In the genomic region with DNA sequence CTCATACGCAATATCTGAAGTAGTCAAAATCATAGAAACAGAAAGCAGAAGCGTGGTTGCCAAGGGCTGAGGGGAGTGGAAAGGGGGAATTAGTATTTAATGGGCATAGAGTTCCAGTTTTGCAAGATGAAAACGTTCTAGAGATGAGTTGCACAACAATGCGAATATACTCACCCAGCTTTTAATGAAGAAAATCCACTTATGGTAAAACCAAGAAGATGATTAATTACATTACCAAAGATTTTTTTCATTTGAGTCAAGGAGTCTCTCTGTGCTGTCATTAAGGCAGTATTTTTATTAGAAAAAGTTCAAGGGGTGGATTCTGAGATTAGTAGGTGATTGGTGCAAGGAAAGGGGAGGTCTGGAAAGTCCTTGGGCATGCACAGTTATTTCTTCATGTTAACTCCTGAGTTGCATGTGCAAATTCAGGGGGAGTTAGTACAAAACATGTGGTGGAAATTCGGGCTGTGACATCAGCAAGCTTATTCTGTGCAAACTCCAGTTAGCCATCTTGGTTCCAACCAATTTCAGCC, we compare ENCODE assay signal across 13 cellular contexts. TPM values are rescaled to one million over a fixed set of nuclear protein-coding genes. Genes with fewer than 3 reads are reported as not detected.
A peak's percentile ranks its signal among the peaks of the same experiment; 100 is the strongest.
DNase-seq lines count a peak whose midpoint lies in the region; ATAC-seq and TF ChIP-seq lines count a peak whose summit lies in the region.
"Had no signal": no experiment of that assay in that cellular context is flagged by ENCODE, and none has a peak within 500 bp of the region (broad histone marks: within the 10 kb centered on the region; RNA-seq: fewer than 3 reads in every experiment).

No MANE protein-coding gene starts in this region.

- H3K4me3 ChIP-seq in Caco-2 (ENCODE audit: low read depth, low read length) (no peak overlapping the region), sigmoid colon (no peak overlapping the region)
- H3K4me3 ChIP-seq: transverse colon had no signal

- ATAC-seq in left cardiac atrium (peak; percentile 53 to 61), HG02840 (IDR thresholded peaks at IDR 0.05; ENCODE audit: low FRiP score, unreplicated experiment) (peak; percentile 51)
- peak; percentile 75 for ATAC-seq in stimulated activated naive CD8-positive, alpha-beta T cell treated with anti-CD3 and anti-CD28 coated beads, Interleukin-15, Interleukin-2, amounts not matched to agents 100 U/mL and 50 U/mL, for 24 hours

- no peak for DNase-seq in left cardiac atrium
- no peak for DNase-seq in cardiac septum (ENCODE audit: low spot score)
- DNase-seq in NOMO-1 treated with dmso at 0.1 percent for 144 hours (lab: John Stamatoyannopoulos, UW; ENCODE audit: unreplicated experiment) = peak; percentile 92
- no peak for DNase-seq in stimulated activated naive CD8-positive, alpha-beta T cell treated with anti-CD3 and anti-CD28 coated beads, Interleukin-15, Interleukin-2, amounts not matched to agents 100 U/mL and 50 U/mL, for 24 hours
- no peak for DNase-seq in Caco-2
- no peak for DNase-seq in NCI-H510A treated with DMSO at 0.1 percent for 48 hours (lab: John Stamatoyannopoulos, UW)
- DNase-seq in sigmoid colon = no peak
- DNase-seq: NCI-H146, transverse colon had no signal

- no peaks in the 10 kb centered on the region for H3K27me3 Mint-ChIP-seq in Caco-2 (ENCODE audit: insufficient read depth, unreplicated experiment)

- WGBS in sigmoid colon, 2 donors = 56 to 71% methylated on average over 5 of the region's 5 CpGs

- H3K27me3 ChIP-seq in Caco-2 (replicated peaks; ENCODE audit: control insufficient read depth, insufficient read depth, low read length) = no peaks in the 10 kb centered on the region
- no peaks in the 10 kb centered on the region for H3K27me3 ChIP-seq in sigmoid colon
- H3K27me3 ChIP-seq: transverse colon had no signal

- CTCF ChIA-PET in Caco-2 (lab: Charles Lee) = no interaction called here

- no peak for TF ChIP-seq POLR2A in sigmoid colon (IDR thresholded peaks at IDR 0.05)

- no peaks in the 10 kb centered on the region for H3K36me3 Mint-ChIP-seq in Caco-2 (ENCODE audit: insufficient read depth, unreplicated experiment)

- H3K9me3 ChIP-seq in Caco-2 (peaks cover 5% of the 10 kb centered on the region), sigmoid colon (no peaks in the 10 kb centered on the region)
- H3K9me3 ChIP-seq: transverse colon had no signal

- no peak overlapping the region for H3K27ac Mint-ChIP-seq in Caco-2 (ENCODE audit: unreplicated experiment)

- H3K27ac ChIP-seq in sigmoid colon = no peak overlapping the region
- H3K27ac ChIP-seq: transverse colon, VCaP had no signal

- H3K4me1 ChIP-seq in Caco-2 = no peaks in the 10 kb centered on the region
- H3K4me1 ChIP-seq in sigmoid colon = no peaks in the 10 kb centered on the region
- H3K4me1 ChIP-seq: transverse colon had no signal

- TF ChIP-seq EP300 in sigmoid colon (IDR thresholded peaks at IDR 0.05) = no peak

- TF ChIP-seq CTCF in Caco-2 (IDR thresholded peaks at IDR 0.05; ENCODE audit: insufficient read depth in 1 of 2, low read depth in 1 of 2, low read length in 1 of 2, severe bottlenecking in 1 of 2, unreplicated experiment in 1 of 2) (no peak), sigmoid colon (IDR thresholded peaks at IDR 0.05) (no peak)

- POLR2A ChIA-PET in Caco-2 (lab: Charles Lee) = no interaction called here

- H3K4me1 Mint-ChIP-seq in Caco-2 (ENCODE audit: low read depth, unreplicated experiment) = no peaks in the 10 kb centered on the region

- no TSS peak for BruUV-seq in Caco-2 (replicated peaks; lab: Mats Ljungman, UMichigan)

- H3K4me3 Mint-ChIP-seq in Caco-2 (ENCODE audit: unreplicated experiment) = no peak overlapping the region

- no peaks in the 10 kb centered on the region for H3K36me3 ChIP-seq in Caco-2 (ENCODE audit: control insufficient read depth, insufficient read depth, low read length)
- no peaks in the 10 kb centered on the region for H3K36me3 ChIP-seq in sigmoid colon
- H3K36me3 ChIP-seq: transverse colon had no signal

- H3K9me3 Mint-ChIP-seq in Caco-2 (ENCODE audit: unreplicated experiment) = no peaks in the 10 kb centered on the region

- intact Hi-C loops in left cardiac atrium (cut with DNase I) = no loop called here
- intact Hi-C loops in cardiac septum (cut with DNase I) = no loop called here
- intact Hi-C loops in Caco-2 (cut with micrococcal nuclease; ENCODE audit: unreplicated experiment) = no loop called here
- intact Hi-C loops in sigmoid colon (cut with DNase I) = no loop called here

RNA-seq across cellular contexts. Expression of a gene that starts 6.9 kb away (rescaled TPM):
- total RNA-seq in left cardiac atrium (not detected), cardiac septum (not detected), Caco-2 (2022) (0.67 and 0.91 TPM in 2 replicates), sigmoid colon (not detected)
- polyA plus RNA-seq in sigmoid colon = not detected
- total RNA-seq: transverse colon had no signal
- polyA plus RNA-seq: BJ, keratinocyte had no signal
